ENCODE assay signal across 19 cellular contexts in genomic region chr9:131174681-131175239, GRCh38.
"Had no signal": no experiment of that assay in that cellular context is flagged by ENCODE, and none has a peak within 500 bp of the region (broad histone marks: within the 10 kb centered on the region; RNA-seq: fewer than 3 reads in every experiment).

No MANE protein-coding gene starts in this region.

- H3K9me3 ChIP-seq: ascending aorta, breast epithelium, esophagus squamous epithelium, psoas muscle, transverse colon had no signal

- H3K9me3 Mint-ChIP-seq: neural crest cell; stimulated activated naive B cell treated with anti-CD40 and anti-IgM and Interleukin-4, amounts not matched to agents 10 μg/mL and 1 μg/mL and 100 μg/mL, for 72 hours; T-helper 2 cell treated with Interferon-gamma antibody and Interleukin-4, amounts not matched to agents 5 μg/mL and 100 μg/mL, for 36 hours had no signal

- H3K27me3 ChIP-seq: ascending aorta, breast epithelium, esophagus squamous epithelium, transverse colon had no signal

- DNase-seq: activated CD8-positive, alpha-beta memory T cell treated with anti-CD3 and anti-CD28 coated beads, Interleukin-2, amount 50 U/mL, for 48 hours; activated gamma-delta T cell; cerebellar nuclear complex; effector CD8-positive, alpha-beta T cell; esophagus squamous epithelium; hippocampal formation; midbrain; psoas muscle; stimulated activated CD4-positive, alpha-beta T cell treated with anti-CD3 and anti-CD28 coated beads, Interleukin-12 subunit alpha, Interleukin-12 subunit beta, amount 100 ng/mL, for 4 hours; stimulated activated CD4-positive, alpha-beta T cell treated with anti-CD3 and anti-CD28 coated beads, Interleukin-2, amount 100 ng/mL, for 48 hours; stimulated activated naive B cell treated with anti-CD40 and anti-IgM and Interleukin-4, amounts not matched to agents 10 μg/mL and 1 μg/mL and 100 μg/mL, for 72 hours; substantia nigra; SW 1271; transverse colon had no signal

- H3K27ac Mint-ChIP-seq: T-helper 2 cell treated with Interferon-gamma antibody and Interleukin-4, amounts not matched to agents 5 μg/mL and 100 μg/mL, for 36 hours had no signal

- H3K27me3 Mint-ChIP-seq: stimulated activated naive B cell treated with anti-CD40 and anti-IgM and Interleukin-4, amounts not matched to agents 10 μg/mL and 1 μg/mL and 100 μg/mL, for 72 hours had no signal

- H3K4me3 ChIP-seq: ascending aorta, breast epithelium, esophagus squamous epithelium, psoas muscle, transverse colon had no signal

- ATAC-seq: left lobe of liver, psoas muscle had no signal

- H3K4me3 Mint-ChIP-seq: neural crest cell; stimulated activated naive B cell treated with anti-CD40 and anti-IgM and Interleukin-4, amounts not matched to agents 10 μg/mL and 1 μg/mL and 100 μg/mL, for 72 hours; T-helper 2 cell treated with Interferon-gamma antibody and Interleukin-4, amounts not matched to agents 5 μg/mL and 100 μg/mL, for 36 hours had no signal

- H3K27ac ChIP-seq: ascending aorta, breast epithelium, esophagus squamous epithelium, psoas muscle, transverse colon had no signal

- H3K4me1 ChIP-seq: ascending aorta, breast epithelium, esophagus squamous epithelium had no signal
